ENCODE assay signal across 19 cellular contexts in genomic region chr14:92866181-92866752, GRCh38. TPM values are rescaled to one million over a fixed set of nuclear protein-coding genes. Genes with fewer than 3 reads are reported as not detected.
A peak's percentile ranks its signal among the peaks of the same experiment; 100 is the strongest.
DNase-seq lines count a peak whose midpoint lies in the region; ATAC-seq, FAIRE-seq and TF ChIP-seq lines count a peak whose summit lies in the region.
"Had no signal": no experiment of that assay in that cellular context is flagged by ENCODE, and none has a peak within 500 bp of the region (broad histone marks: within the 10 kb centered on the region; RNA-seq: fewer than 3 reads in every experiment).

No MANE protein-coding gene starts in this region.

- FAIRE-seq in HepG2 (lab: Jason Lieb, UNC) = no peak
- FAIRE-seq: A204.1, GM12891, GM18507 had no signal

- H3K9ac ChIP-seq in HepG2 (ENCODE audit: insufficient read depth, low read depth, low read length) = no peak overlapping the region
- H3K9ac ChIP-seq: BLaER1 treated with 17β-estradiol and CSF1 and Interleukin-3, amounts not matched to agents 10 nM and 100 nM had no signal

- H3K36me3 ChIP-seq in HepG2 (replicated peaks in 1 of 2; ENCODE audit: control insufficient read depth in 1 of 2, insufficient read depth in 2 of 2, low read length in 2 of 2) (no peaks in the 10 kb centered on the region), right lobe of liver (no peaks in the 10 kb centered on the region), brain microvascular endothelial cell (replicated peaks) (no peaks in the 10 kb centered on the region)
- H3K36me3 ChIP-seq: BLaER1 treated with 17β-estradiol and CSF1 and Interleukin-3, amounts not matched to agents 10 nM and 100 nM had no signal

- H3K4me1 ChIP-seq in HepG2 (ENCODE audit: insufficient read depth, low read length) (peaks cover 17% of the 10 kb centered on the region), right lobe of liver (no peaks in the 10 kb centered on the region), foreskin keratinocyte (no peaks in the 10 kb centered on the region)
- H3K4me1 ChIP-seq: BLaER1 treated with 17β-estradiol and CSF1 and Interleukin-3, amounts not matched to agents 10 nM and 100 nM had no signal

- no peaks in the 10 kb centered on the region for H4K20me1 ChIP-seq in HepG2 (ENCODE audit: insufficient read depth, low read length)
- H4K20me1 ChIP-seq: BLaER1 treated with 17β-estradiol and CSF1 and Interleukin-3, amounts not matched to agents 10 nM and 100 nM had no signal

- H3K9me3 ChIP-seq in HepG2 (ENCODE audit: low read length) (no peaks in the 10 kb centered on the region), right lobe of liver (no peaks in the 10 kb centered on the region)

- no peak overlapping the region for H3K27ac Mint-ChIP-seq in natural killer cell

- in situ Hi-C loops in HepG2 (cut with HindIII; ENCODE audit: extremely low pct_ligation_motif_present, low pct_unique_long_range_greater_than_20kb) = no loop called here
- in situ Hi-C loops in brain microvascular endothelial cell (cut with HindIII; ENCODE audit: low pct_ligation_motif_present, low sequenced_read_pairs) = no loop called here

- no peak for TF ChIP-seq RAD21 in HepG2 (CRISPR knock-in tag; IDR thresholded peaks at IDR 0.05)

- H3K4me2 ChIP-seq in HepG2 (ENCODE audit: low read depth, low read length) = no peak overlapping the region
- H3K4me2 ChIP-seq: BLaER1 treated with 17β-estradiol and CSF1 and Interleukin-3, amounts not matched to agents 10 nM and 100 nM; PC-9 had no signal

- no peaks in the 10 kb centered on the region for H3K4me1 Mint-ChIP-seq in natural killer cell

- CTCF ChIA-PET in HepG2 (lab: Yijun Ruan, JAX; ENCODE audit: low intra/inter-chr PET ratio, low total read pairs) = no interaction called here

- no peak overlapping the region for H3K4me3 Mint-ChIP-seq in natural killer cell

- BruUV-seq in HepG2 (replicated peaks; lab: Mats Ljungman, UMichigan) = no TSS peak

- no peaks in the 10 kb centered on the region for H3K27me3 ChIP-seq in HepG2 (ENCODE audit: control insufficient read depth in 1 of 2, insufficient read depth in 2 of 2, low read length in 2 of 2)
- no peaks in the 10 kb centered on the region for H3K27me3 ChIP-seq in right lobe of liver
- no peaks in the 10 kb centered on the region for H3K27me3 ChIP-seq in brain microvascular endothelial cell (replicated peaks)
- no peaks in the 10 kb centered on the region for H3K27me3 ChIP-seq in foreskin keratinocyte
- H3K27me3 ChIP-seq: BLaER1 treated with 17β-estradiol and CSF1 and Interleukin-3, amounts not matched to agents 10 nM and 100 nM had no signal

- H3K36me3 Mint-ChIP-seq in natural killer cell = no peaks in the 10 kb centered on the region

- no peak for ATAC-seq in HepG2
- ATAC-seq in right lobe of liver = no peak
- peak; percentile 75 for ATAC-seq in foreskin keratinocyte
- no peak for ATAC-seq in natural killer cell

- intact Hi-C loops in HepG2 (cut with micrococcal nuclease; ENCODE audit: unreplicated experiment) (no loop called here), right lobe of liver (cut with DNase I) (no loop called here), natural killer cell (cut with micrococcal nuclease) (no loop called here)

- H3K9me3 Mint-ChIP-seq in natural killer cell = no peaks in the 10 kb centered on the region

- POLR2A ChIA-PET in HepG2 (lab: Yijun Ruan, JAX) = no interaction called here

- no peak for TF ChIP-seq POLR2A in HepG2 (IDR thresholded peaks at IDR 0.05; ENCODE audit: insufficient read depth in 1 of 2, low read depth in 2 of 2, low read length in 2 of 2)
- no peak for TF ChIP-seq POLR2A in right lobe of liver (IDR thresholded peaks at IDR 0.05)

- H3K27me3 Mint-ChIP-seq in natural killer cell (ENCODE audit: low read depth in 2 of 2) = peaks cover 8 to 21% of the 10 kb centered on the region in 2 donors

- no peak overlapping the region for H2AFZ ChIP-seq in HepG2 (ENCODE audit: low read length)
- H2AFZ ChIP-seq: PC-9 had no signal

- H3K27ac ChIP-seq in HepG2 (ENCODE audit: extremely low read length, insufficient read depth, low read length) = no peak overlapping the region
- no peak overlapping the region for H3K27ac ChIP-seq in right lobe of liver
- no peak overlapping the region for H3K27ac ChIP-seq in brain microvascular endothelial cell
- H3K27ac ChIP-seq in foreskin keratinocyte = no peak overlapping the region
- H3K27ac ChIP-seq: BLaER1 treated with 17β-estradiol and CSF1 and Interleukin-3, amounts not matched to agents 10 nM and 100 nM; PC-9 had no signal

- no peak for TF ChIP-seq EP300 in HepG2 (IDR thresholded peaks at IDR 0.05; ENCODE audit: low read depth in 2 of 2, low read length in 2 of 2)
- no peak for TF ChIP-seq EP300 in HepG2 (CRISPR knock-in tag; IDR thresholded peaks at IDR 0.05; ENCODE audit: borderline replicate concordance)

- no peaks in the 10 kb centered on the region for H3K79me2 ChIP-seq in HepG2 (ENCODE audit: insufficient read depth, low read length)

- H3K4me3 ChIP-seq in HepG2 (replicated peaks in 1 of 3; ENCODE audit: insufficient read depth in 1 of 3, low read depth in 2 of 3, low read length in 3 of 3) (no peak overlapping the region), right lobe of liver (no peak overlapping the region), brain microvascular endothelial cell (ENCODE audit: low read depth, low read length) (no peak overlapping the region)
- H3K4me3 ChIP-seq: BLaER1 treated with 17β-estradiol and CSF1 and Interleukin-3, amounts not matched to agents 10 nM and 100 nM; PC-9 had no signal

- DNase-seq in HepG2 (ENCODE audit: low spot score) (no peak), right lobe of liver (no peak), brain microvascular endothelial cell (peak; percentile 7), foreskin keratinocyte (peak in 1 of 2 donors; percentile 48), natural killer cell (no peak), NCI-H526 treated with DMSO at 0.1 percent for 48 hours (lab: John Stamatoyannopoulos, UW) (no peak), occipital lobe (lab: John Stamatoyannopoulos, UW) (no peak)
- DNase-seq in activated CD8-positive, alpha-beta memory T cell treated with anti-CD3 and anti-CD28 coated beads for 24 hours = no peak
- DNase-seq: DMS79 treated with DMSO at 0.1 percent for 48 hours, GF-D8, GOT3, Karpas-422, NCI-H1105 treated with DMSO at 0.1 percent for 48 hours, NCI-H187, PC-9 had no signal

- no peak for TF ChIP-seq CTCF in HepG2 (CRISPR knock-in tag; IDR thresholded peaks at IDR 0.05)
- no peak for TF ChIP-seq CTCF in right lobe of liver (IDR thresholded peaks at IDR 0.05)
- TF ChIP-seq CTCF in brain microvascular endothelial cell (IDR thresholded peaks at IDR 0.05; ENCODE audit: low read depth, low read length, missing control alignments) = no peak
- TF ChIP-seq CTCF in foreskin keratinocyte (conservative IDR thresholded peaks at IDR 0.05) = no peak
- no peak for TF ChIP-seq CTCF in natural killer cell (IDR thresholded peaks at IDR 0.05)

- WGBS in HepG2 (ENCODE audit: low lambda C conversion rate) = 51% methylated on average over 3 of the region's 3 CpGs
- WGBS in right lobe of liver (ENCODE audit: insufficient coverage, low coverage, low lambda C conversion rate, missing lambda C conversion rate) = 50% methylated on average over 3 of the region's 3 CpGs

TF ChIP-seq in HepG2, 621 proteins besides CTCF, POLR2A, EP300 and RAD21 (continues in another document):
- no peak for TF ChIP-seq HCFC1 (IDR thresholded peaks at IDR 0.05; ENCODE audit: low read depth, low read length)
- no peak for TF ChIP-seq ZNF34 (CRISPR knock-in tag; IDR thresholded peaks at IDR 0.05; ENCODE audit: borderline replicate concordance)
- TF ChIP-seq RBAK (CRISPR knock-in tag; IDR thresholded peaks at IDR 0.05) = peak; percentile 89
- no peak for TF ChIP-seq ZBTB2 (CRISPR knock-in tag; IDR thresholded peaks at IDR 0.05; ENCODE audit: low read depth)

RNA-seq across cellular contexts. Expression of gene CHGA, which starts 56.7 kb away (rescaled TPM):
- total RNA-seq in HepG2 (2016; rRNA removed; fragmentation: Illumina TruSeq; extraction: Trizol) = not detected in 2 replicates
- not detected in 2 replicates for total RNA-seq in HepG2 (2016; cell fraction: cytosol; rRNA removed; fragmentation: Illumina TruSeq; extraction: Trizol; ENCODE audit: low read depth)
- total RNA-seq in HepG2 (2016; cell fraction: insoluble cytoplasmic fraction; rRNA removed; fragmentation: Illumina TruSeq; extraction: Trizol) = not detected in 2 replicates
- total RNA-seq in HepG2 (2016; cell fraction: membrane; rRNA removed; fragmentation: Illumina TruSeq; extraction: Trizol) = not detected in 2 replicates
- total RNA-seq in HepG2 (2016; cell fraction: nucleus; rRNA removed; fragmentation: Illumina TruSeq; extraction: Trizol) = not detected in 2 replicates
- not detected in 2 replicates for polyA plus RNA-seq in HepG2 (2011; rRNA removed)
- not detected in 2 replicates for polyA plus RNA-seq in HepG2 (2011; cell fraction: cytosol; rRNA removed)
- not detected in 2 replicates for polyA plus RNA-seq in HepG2 (2011; cell fraction: nucleus; rRNA removed)
- not detected in 2 replicates for polyA plus RNA-seq in HepG2 (2012)
- polyA plus RNA-seq in HepG2 (2016; cell fraction: cytosol; fragmentation: Illumina TruSeq; extraction: Trizol; ENCODE audit: low read depth) = not detected in 2 replicates
- not detected in 2 replicates for polyA plus RNA-seq in HepG2 (2016; cell fraction: insoluble cytoplasmic fraction; fragmentation: Illumina TruSeq; extraction: Trizol; ENCODE audit: low read depth)
- not detected in 2 replicates for polyA plus RNA-seq in HepG2 (2016; cell fraction: membrane; fragmentation: Illumina TruSeq; extraction: Trizol; ENCODE audit: low read depth)
- not detected in 2 replicates for polyA plus RNA-seq in HepG2 (2016; cell fraction: nucleus; fragmentation: Illumina TruSeq; extraction: Trizol; ENCODE audit: insufficient read depth, low read depth)
- 0.44 TPM in 1 of 2 replicates, not detected in the other for polyA minus RNA-seq in HepG2 (2011; rRNA and poly(A)+ RNA removed; ENCODE audit: low replicate concordance)
- polyA minus RNA-seq in HepG2 (2011; cell fraction: cytosol; rRNA and poly(A)+ RNA removed) = not detected in 2 replicates
- polyA minus RNA-seq in HepG2 (2011; cell fraction: nucleus; rRNA and poly(A)+ RNA removed) = not detected in 2 replicates
- under 1 TPM in 2 of 6 experiments, not detected in 4; 0.18 to 0.25 TPM for total RNA-seq in right lobe of liver
- total RNA-seq in foreskin keratinocyte = not detected in 2 replicates
- polyA plus RNA-seq in foreskin keratinocyte = not detected in 2 replicates
- not detected for total RNA-seq in natural killer cell
- total RNA-seq in occipital lobe = 37.9 TPM
- total RNA-seq: PC-9 had no signal

Comparison
In these comparisons a context has a peak if more than half of its experiments do, and no peak if none do; other contexts are left out.
1. RNA of gene CHGA, which starts 56.7 kb away (total RNA-seq): 37.9 TPM in occipital lobe (single experiment); not detected in foreskin keratinocyte, 0.18 to 0.25 TPM in right lobe of liver, not detected in HepG2 and not detected in natural killer cell; every median in the first group is over 10 times any median in the second.